Comparison of ENCODE assay signal across 9 cellular contexts in the genomic region with DNA sequence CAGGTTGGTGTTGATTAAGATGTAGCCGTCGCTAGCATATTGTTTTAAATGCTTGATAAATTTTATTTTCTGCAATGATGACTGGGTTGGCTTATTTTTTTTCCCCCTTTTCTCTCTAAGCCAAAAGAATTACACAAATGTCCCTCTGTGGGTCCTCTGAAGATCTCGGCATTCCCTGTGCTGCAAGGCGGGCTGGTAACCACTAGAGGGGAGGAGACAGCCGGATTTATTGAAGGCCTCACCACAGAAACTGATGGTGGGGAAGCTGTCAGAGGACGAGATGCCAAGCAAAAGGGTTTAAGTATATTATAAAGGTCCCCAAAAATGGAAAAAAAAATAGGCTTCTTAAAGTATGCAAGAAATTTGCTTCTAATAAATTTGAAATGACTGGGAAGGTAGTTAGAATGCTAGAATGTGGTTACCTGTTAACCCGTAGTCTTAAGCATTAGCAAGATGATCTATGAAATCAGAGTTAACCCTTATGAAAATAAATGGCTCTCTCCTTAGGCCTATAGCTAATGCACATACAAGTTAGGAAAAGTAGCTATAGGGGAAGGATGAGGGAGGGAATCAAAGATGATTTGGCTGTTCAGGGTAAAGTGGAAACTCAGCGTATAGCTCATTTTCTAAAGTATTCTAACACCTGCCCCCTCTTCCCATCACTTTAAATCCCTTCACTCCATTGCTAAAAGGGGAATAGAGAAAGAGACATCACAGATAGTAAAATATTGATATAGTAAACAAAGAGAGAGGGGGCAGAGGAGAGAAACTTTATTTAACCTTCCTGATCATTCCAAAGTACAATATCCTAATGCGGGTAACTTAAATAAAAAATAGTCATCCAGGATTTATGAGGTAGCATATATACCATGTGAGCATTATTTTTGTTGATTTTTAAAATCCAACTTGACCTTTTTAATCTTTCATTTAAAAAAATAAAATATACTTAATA.
DNase-seq lines count a peak whose midpoint lies in the region; ATAC-seq lines count a peak whose summit lies in the region.
"Had no signal": no experiment of that assay in that cellular context is flagged by ENCODE, and none has a peak within 500 bp of the region (broad histone marks: within the 10 kb centered on the region; RNA-seq: fewer than 3 reads in every experiment).

No MANE protein-coding gene starts in this region.

- no peak overlapping the region for H3K4me3 Mint-ChIP-seq in activated CD4-positive, alpha-beta T cell treated with anti-CD3 and anti-CD28 coated beads for 36 hours
- no peak overlapping the region for H3K4me3 Mint-ChIP-seq in activated CD4-positive, alpha-beta T cell treated with anti-CD3 and anti-CD28 coated beads, Interleukin-2, amount 10 ng/mL, durations not matched to agents 24 days and 14 days
- H3K4me3 Mint-ChIP-seq: activated T-cell treated with anti-CD3 and anti-CD28 coated beads, Interleukin-2, amount 50 U/mL, for 72 hours had no signal

- DNase-seq in activated CD4-positive, alpha-beta T cell treated with anti-CD3 and anti-CD28 coated beads for 36 hours: peak; percentile 20
- no peak for DNase-seq in activated CD4-positive, alpha-beta T cell treated with anti-CD3 and anti-CD28 coated beads, Interleukin-2, amount 10 ng/mL, durations not matched to agents 24 days and 14 days
- DNase-seq in KBM-7 (peak; percentile 60), SKM-1 (lab: John Stamatoyannopoulos, UW; ENCODE audit: unreplicated experiment) (peak; percentile 7), iPS-NIHi11 (ENCODE audit: low spot score) (peak; percentile 63), NK-92 (lab: John Stamatoyannopoulos, UW; ENCODE audit: unreplicated experiment) (no peak), T-helper 1 cell (no peak)

- in situ Hi-C loops in KBM-7 (cut with MboI; ENCODE audit: low pct_unique_long_range_greater_than_20kb, low sequenced_read_pairs): no loop called here

- intact Hi-C loops in activated CD4-positive, alpha-beta T cell treated with anti-CD3 and anti-CD28 coated beads for 36 hours (cut with DNase I, micrococcal nuclease): no loop called here
- intact Hi-C loops in activated CD4-positive, alpha-beta T cell treated with anti-CD3 and anti-CD28 coated beads, Interleukin-2, amount 10 ng/mL, durations not matched to agents 24 days and 14 days (cut with micrococcal nuclease): no loop called here

- H3K27me3 Mint-ChIP-seq in activated CD4-positive, alpha-beta T cell treated with anti-CD3 and anti-CD28 coated beads for 36 hours: peaks cover 2% of the 10 kb centered on the region
- no peaks in the 10 kb centered on the region for H3K27me3 Mint-ChIP-seq in activated CD4-positive, alpha-beta T cell treated with anti-CD3 and anti-CD28 coated beads, Interleukin-2, amount 10 ng/mL, durations not matched to agents 24 days and 14 days

- CTCF ChIA-PET in activated CD4-positive, alpha-beta T cell treated with anti-CD3 and anti-CD28 coated beads for 36 hours (lab: Charles Lee): no interaction called here

- ATAC-seq in activated CD4-positive, alpha-beta T cell treated with anti-CD3 and anti-CD28 coated beads for 36 hours: no peak
- ATAC-seq in HG02623 (IDR thresholded peaks at IDR 0.05; ENCODE audit: unreplicated experiment): no peak
- ATAC-seq: activated T-cell treated with anti-CD3 and anti-CD28 coated beads, Interleukin-2, amount 50 U/mL, for 72 hours had no signal

- H3K9me3 Mint-ChIP-seq in activated CD4-positive, alpha-beta T cell treated with anti-CD3 and anti-CD28 coated beads for 36 hours (ENCODE audit: low read depth): no peaks in the 10 kb centered on the region
- H3K9me3 Mint-ChIP-seq in activated CD4-positive, alpha-beta T cell treated with anti-CD3 and anti-CD28 coated beads, Interleukin-2, amount 10 ng/mL, durations not matched to agents 24 days and 14 days: peaks cover 6% of the 10 kb centered on the region

- no peaks in the 10 kb centered on the region for H3K4me1 Mint-ChIP-seq in activated CD4-positive, alpha-beta T cell treated with anti-CD3 and anti-CD28 coated beads for 36 hours
- no peaks in the 10 kb centered on the region for H3K4me1 Mint-ChIP-seq in activated CD4-positive, alpha-beta T cell treated with anti-CD3 and anti-CD28 coated beads, Interleukin-2, amount 10 ng/mL, durations not matched to agents 24 days and 14 days

- H3K36me3 Mint-ChIP-seq in activated CD4-positive, alpha-beta T cell treated with anti-CD3 and anti-CD28 coated beads for 36 hours (ENCODE audit: low read depth): no peaks in the 10 kb centered on the region
- H3K36me3 Mint-ChIP-seq in activated CD4-positive, alpha-beta T cell treated with anti-CD3 and anti-CD28 coated beads, Interleukin-2, amount 10 ng/mL, durations not matched to agents 24 days and 14 days (ENCODE audit: low read depth): no peaks in the 10 kb centered on the region

- no peak overlapping the region for H3K27ac Mint-ChIP-seq in activated CD4-positive, alpha-beta T cell treated with anti-CD3 and anti-CD28 coated beads for 36 hours
- no peak overlapping the region for H3K27ac Mint-ChIP-seq in activated CD4-positive, alpha-beta T cell treated with anti-CD3 and anti-CD28 coated beads, Interleukin-2, amount 10 ng/mL, durations not matched to agents 24 days and 14 days
- H3K27ac Mint-ChIP-seq: activated T-cell treated with anti-CD3 and anti-CD28 coated beads, Interleukin-2, amount 50 U/mL, for 72 hours had no signal

- POLR2A ChIA-PET in activated CD4-positive, alpha-beta T cell treated with anti-CD3 and anti-CD28 coated beads for 36 hours (lab: Charles Lee): no interaction called here

Comparison
In these comparisons a context has a peak if more than half of its experiments do, and no peak if none do; other contexts are left out.
1. DNase-seq: peak in activated CD4-positive, alpha-beta T cell treated with anti-CD3 and anti-CD28 coated beads for 36 hours (single experiment), KBM-7 (single experiment), SKM-1 (single experiment) and iPS-NIHi11 (single experiment); none in activated CD4-positive, alpha-beta T cell treated with anti-CD3 and anti-CD28 coated beads, Interleukin-2, amount 10 ng/mL, durations not matched to agents 24 days and 14 days (single experiment), NK-92 (single experiment) and T-helper 1 cell (0 of 5).